1 cellular context compared by ENCODE assay signal in the genomic region with DNA sequence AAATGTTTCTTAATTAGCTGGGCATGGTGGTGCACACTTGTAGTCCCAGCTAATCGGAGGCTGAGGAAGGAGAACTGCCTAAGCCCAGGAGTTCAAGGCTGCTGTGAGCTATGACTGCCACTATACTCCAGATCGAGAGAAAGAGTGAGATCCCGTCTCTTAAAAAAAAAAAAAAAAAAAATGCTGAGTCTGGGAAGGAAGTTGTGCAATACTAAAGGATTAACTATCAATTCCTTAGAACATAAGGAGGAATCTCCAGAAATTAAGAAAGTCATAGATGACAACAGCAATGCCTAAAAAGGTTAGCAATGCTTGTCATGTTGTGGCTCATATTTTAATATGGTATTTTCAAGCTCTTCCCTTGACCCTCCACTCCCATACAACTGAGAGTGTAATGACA.
TF ChIP-seq lines count a peak whose summit lies in the region.

No MANE protein-coding gene starts in this region.

TF ChIP-seq in A549, 52 proteins besides CTCF, POLR2A, EP300 and RAD21:
- TF ChIP-seq JUN (IDR thresholded peaks at IDR 0.05) (no peak), ZC3H11A (IDR thresholded peaks at IDR 0.05) (no peak), ZFP36 (IDR thresholded peaks at IDR 0.05; ENCODE audit: borderline replicate concordance, partially characterized antibody) (no peak), NPAS2 (CRISPR knock-in tag; IDR thresholded peaks at IDR 0.05; ENCODE audit: borderline replicate concordance) (no peak), CEBPB (IDR thresholded peaks at IDR 0.05) (peak; percentile 29 to 80; a peak in 3 of 4 replicates), MAFK (IDR thresholded peaks at IDR 0.05; ENCODE audit: partially characterized antibody) (peak; percentile 6)
TF ChIP-seq in A549: peak in this region for 2.
